ENCODE assay signal across 23 cellular contexts in the genomic region with DNA sequence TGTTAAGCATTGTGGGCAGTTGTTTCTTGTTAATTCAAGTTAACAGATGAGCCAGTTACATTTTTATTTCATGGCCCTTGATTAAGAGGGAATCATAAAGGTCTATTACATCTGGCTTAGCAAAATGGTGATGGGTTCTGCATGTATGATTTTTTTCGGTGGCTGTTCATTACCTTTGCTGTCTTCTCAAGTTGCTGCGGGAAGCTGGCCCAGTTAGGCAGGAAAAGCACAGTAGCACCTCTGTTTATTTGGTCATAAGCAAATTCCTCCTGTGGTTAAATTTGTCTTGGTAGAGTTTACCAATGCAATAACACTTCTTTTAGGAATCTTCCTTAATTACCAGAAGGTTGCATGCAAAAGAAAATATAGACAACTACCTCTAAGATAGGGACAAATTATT.
"Had no signal": no experiment of that assay in that cellular context is flagged by ENCODE, and none has a peak within 500 bp of the region (broad histone marks: within the 10 kb centered on the region; RNA-seq: fewer than 3 reads in every experiment).

No MANE protein-coding gene starts in this region.

- H3K4me3 Mint-ChIP-seq: activated T-cell treated with anti-CD3 and anti-CD28 coated beads, Interleukin-2, amount 50 U/mL, for 72 hours; brain; effector memory CD8-positive, alpha-beta T cell; natural killer cell treated with Interleukin-12 subunit alpha and Interleukin-12 subunit beta and Interleukin-15 and Interleukin-18, amount 100 ng/mL, for 72 hours; type B pancreatic cell had no signal

- H3K36me3 ChIP-seq: uterus had no signal

- H3K4me1 ChIP-seq: left lung, testis, uterus had no signal

- H3K27ac Mint-ChIP-seq: activated naive CD4-positive, alpha-beta T cell treated with anti-CD3 and anti-CD28 coated beads, Interleukin-2, amount 50 U/mL, for 72 hours; activated T-cell treated with anti-CD3 and anti-CD28 coated beads, Interleukin-2, amount 50 U/mL, for 72 hours; effector memory CD8-positive, alpha-beta T cell; natural killer cell treated with Interleukin-12 subunit alpha and Interleukin-12 subunit beta and Interleukin-15 and Interleukin-18, amount 100 ng/mL, for 72 hours; type B pancreatic cell had no signal

- H3K9me3 ChIP-seq: heart left ventricle, left lung, mucosa of descending colon, testis, uterus had no signal

- H3K9me3 Mint-ChIP-seq: activated naive CD4-positive, alpha-beta T cell treated with anti-CD3 and anti-CD28 coated beads, Interleukin-2, amount 50 U/mL, for 72 hours; activated T-cell treated with anti-CD3 and anti-CD28 coated beads, Interleukin-2, amount 50 U/mL, for 72 hours; effector memory CD8-positive, alpha-beta T cell; natural killer cell treated with Interleukin-12 subunit alpha and Interleukin-12 subunit beta and Interleukin-15 and Interleukin-18, amount 100 ng/mL, for 72 hours; type B pancreatic cell had no signal

- H3K27me3 ChIP-seq: heart left ventricle, left lung, testis, uterus had no signal

- H3K36me3 Mint-ChIP-seq: activated naive CD4-positive, alpha-beta T cell treated with anti-CD3 and anti-CD28 coated beads, Interleukin-2, amount 50 U/mL, for 72 hours; natural killer cell treated with Interleukin-12 subunit alpha and Interleukin-12 subunit beta and Interleukin-15 and Interleukin-18, amount 100 ng/mL, for 72 hours had no signal

- H3K27me3 Mint-ChIP-seq: natural killer cell treated with Interleukin-12 subunit alpha and Interleukin-12 subunit beta and Interleukin-15 and Interleukin-18, amount 100 ng/mL, for 72 hours; type B pancreatic cell had no signal

- H3K4me3 ChIP-seq: heart left ventricle, left lung, lung, mucosa of descending colon, testis, uterus had no signal

- DNase-seq: activated CD4-positive, alpha-beta T cell treated with anti-CD3 and anti-CD28 coated beads for 4 hours; activated CD4-positive, alpha-beta T cell treated with anti-CD3 and anti-CD28 coated beads, Interleukin-2, amount 50 U/mL, for 4 hours; activated CD4-positive, CD25-positive, alpha-beta regulatory T cell; activated naive CD4-positive, alpha-beta T cell; activated T-cell treated with anti-CD3 and anti-CD28 coated beads for 4 hours; activated T-cell treated with anti-CD3 and anti-CD28 coated beads, Interleukin-2, amount 50 U/mL, for 72 hours; cortex of kidney; effector memory CD8-positive, alpha-beta T cell; erythroblast; heart left ventricle; left lung; mucosa of descending colon; posterior cingulate gyrus; right cardiac atrium; stimulated activated CD4-positive, alpha-beta T cell treated with anti-CD3 and anti-CD28 coated beads, Interleukin-2, amount 100 ng/mL, for 48 hours; stimulated activated naive CD8-positive, alpha-beta T cell treated with anti-CD3 and anti-CD28 coated beads, Interleukin-15, Interleukin-2, amounts not matched to agents 100 U/mL and 50 U/mL, for 24 hours; testis; uterus had no signal

- ATAC-seq: activated naive CD4-positive, alpha-beta T cell treated with anti-CD3 and anti-CD28 coated beads, Interleukin-2, amount 50 U/mL, for 72 hours; effector memory CD8-positive, alpha-beta T cell; left lung; mucosa of descending colon; natural killer cell treated with Interleukin-12 subunit alpha and Interleukin-12 subunit beta and Interleukin-15 and Interleukin-18, amount 100 ng/mL, for 72 hours; stimulated activated naive CD8-positive, alpha-beta T cell treated with anti-CD3 and anti-CD28 coated beads, Interleukin-15, Interleukin-2, amounts not matched to agents 100 U/mL and 50 U/mL, for 24 hours had no signal
